In genomic region chr2:54701029-54701428, GRCh38 we compare ENCODE assay signal across 20 cellular contexts. TPM values are rescaled to one million over a fixed set of nuclear protein-coding genes. Genes with fewer than 3 reads are reported as not detected.
DNase-seq lines count a peak whose midpoint lies in the region; ATAC-seq and TF ChIP-seq lines count a peak whose summit lies in the region.
"Had no signal": no experiment of that assay in that cellular context is flagged by ENCODE, and none has a peak within 500 bp of the region (broad histone marks: within the 10 kb centered on the region; RNA-seq: fewer than 3 reads in every experiment).

No MANE protein-coding gene starts in this region.

- H3K27ac Mint-ChIP-seq in activated CD4-positive, alpha-beta T cell treated with anti-CD3 and anti-CD28 coated beads for 36 hours: no peak overlapping the region
- peak overlapping the region; percentile 53 to 89 for H3K27ac Mint-ChIP-seq in stimulated activated naive CD8-positive, alpha-beta T cell treated with anti-CD3 and anti-CD28 coated beads, Interleukin-15, amount 100 ng/mL, for 72 hours
- H3K27ac Mint-ChIP-seq in CD14-positive monocyte: no peak overlapping the region
- H3K27ac Mint-ChIP-seq: CD8-positive, alpha-beta T cell had no signal

- no peak for DNase-seq in activated CD4-positive, alpha-beta T cell treated with anti-CD3 and anti-CD28 coated beads for 36 hours
- no peak for DNase-seq in activated CD4-positive, alpha-beta T cell treated with anti-CD3 and anti-CD28 coated beads for 48 hours
- DNase-seq in stimulated activated naive CD8-positive, alpha-beta T cell treated with anti-CD3 and anti-CD28 coated beads, Interleukin-15, amount 100 ng/mL, for 72 hours: no peak
- no peak for DNase-seq in stimulated activated naive CD8-positive, alpha-beta T cell treated with anti-CD3 and anti-CD28 coated beads, Interleukin-15, Interleukin-2, amounts not matched to agents 100 U/mL and 50 U/mL, for 24 hours
- DNase-seq in fibroblast of mammary gland (ENCODE audit: low read depth) (peak; percentile 66), CD14-positive monocyte (ENCODE audit: low spot score) (no peak), NCI-H82 (lab: John Stamatoyannopoulos, UW) (no peak), iPS-NIHi7 (ENCODE audit: extremely low spot score) (no peak)
- DNase-seq: CD8-positive, alpha-beta T cell; DMS153; GM23248; NCI-H1694; NCI-H2081; NCI-H2171; NCI-H345; NCI-H524; NCI-H774; Peyer's patch had no signal

- intact Hi-C loops in activated CD4-positive, alpha-beta T cell treated with anti-CD3 and anti-CD28 coated beads for 36 hours (cut with DNase I, micrococcal nuclease): loop anchor here (2.0 to 10.0 kb wide), 3 partner anchors 20 to 586 kb away; partner anchors contain the start of genes ACYP2 (in 1 of the 2) and SPTBN1 (in 1 of the 2)
- intact Hi-C loops in CD14-positive monocyte (cut with micrococcal nuclease): no loop called here

- CTCF ChIA-PET in activated CD4-positive, alpha-beta T cell treated with anti-CD3 and anti-CD28 coated beads for 36 hours (lab: Charles Lee): interaction anchor here (9.6 kb wide), 1 partner anchor 37 kb away, joined by 222 read pairs; no protein-coding TSS in a partner anchor

- peaks cover 18% of the 10 kb centered on the region for H3K27me3 Mint-ChIP-seq in activated CD4-positive, alpha-beta T cell treated with anti-CD3 and anti-CD28 coated beads for 36 hours
- peaks cover 2% of the 10 kb centered on the region for H3K27me3 Mint-ChIP-seq in stimulated activated naive CD8-positive, alpha-beta T cell treated with anti-CD3 and anti-CD28 coated beads, Interleukin-15, amount 100 ng/mL, for 72 hours
- H3K27me3 Mint-ChIP-seq in CD14-positive monocyte (ENCODE audit: low read depth in 3 of 3): peaks cover 0 to 6% (median 1%) of the 10 kb centered on the region in 3 donors

- H3K4me3 ChIP-seq in fibroblast of mammary gland (ENCODE audit: control insufficient read depth, low read depth, low read length): no peak overlapping the region
- H3K4me3 ChIP-seq: BLaER1 treated with 17β-estradiol and CSF1 and Interleukin-3, amounts not matched to agents 10 nM and 100 nM; GM23248; HAP-1; Peyer's patch had no signal

- H3K9me3 Mint-ChIP-seq in activated CD4-positive, alpha-beta T cell treated with anti-CD3 and anti-CD28 coated beads for 36 hours (ENCODE audit: low read depth): no peaks in the 10 kb centered on the region
- H3K9me3 Mint-ChIP-seq in stimulated activated naive CD8-positive, alpha-beta T cell treated with anti-CD3 and anti-CD28 coated beads, Interleukin-15, amount 100 ng/mL, for 72 hours: no peaks in the 10 kb centered on the region
- peaks cover 0 to 5% (median 3%) of the 10 kb centered on the region in 7 donors for H3K9me3 Mint-ChIP-seq in CD14-positive monocyte
- H3K9me3 Mint-ChIP-seq: CD8-positive, alpha-beta T cell had no signal

- H3K4me1 Mint-ChIP-seq in activated CD4-positive, alpha-beta T cell treated with anti-CD3 and anti-CD28 coated beads for 36 hours: peaks cover 9% of the 10 kb centered on the region
- H3K4me1 Mint-ChIP-seq in stimulated activated naive CD8-positive, alpha-beta T cell treated with anti-CD3 and anti-CD28 coated beads, Interleukin-15, amount 100 ng/mL, for 72 hours: peaks cover 15% of the 10 kb centered on the region
- H3K4me1 Mint-ChIP-seq in CD14-positive monocyte: no peaks in the 10 kb centered on the region

- ATAC-seq in activated CD4-positive, alpha-beta T cell treated with anti-CD3 and anti-CD28 coated beads for 36 hours: peak; percentile 55
- ATAC-seq in stimulated activated naive CD8-positive, alpha-beta T cell treated with anti-CD3 and anti-CD28 coated beads, Interleukin-15, amount 100 ng/mL, for 72 hours: no peak
- ATAC-seq in stimulated activated naive CD8-positive, alpha-beta T cell treated with anti-CD3 and anti-CD28 coated beads, Interleukin-15, Interleukin-2, amounts not matched to agents 100 U/mL and 50 U/mL, for 24 hours: no peak
- ATAC-seq: CD8-positive, alpha-beta T cell had no signal

- H3K36me3 Mint-ChIP-seq in activated CD4-positive, alpha-beta T cell treated with anti-CD3 and anti-CD28 coated beads for 36 hours (ENCODE audit: low read depth): no peaks in the 10 kb centered on the region
- H3K36me3 Mint-ChIP-seq in CD14-positive monocyte: no peaks in the 10 kb centered on the region
- H3K36me3 Mint-ChIP-seq: CD8-positive, alpha-beta T cell had no signal

- POLR2A ChIA-PET in activated CD4-positive, alpha-beta T cell treated with anti-CD3 and anti-CD28 coated beads for 36 hours (lab: Charles Lee): no interaction called here

- no peak overlapping the region for H3K4me3 Mint-ChIP-seq in activated CD4-positive, alpha-beta T cell treated with anti-CD3 and anti-CD28 coated beads for 36 hours
- no peak overlapping the region for H3K4me3 Mint-ChIP-seq in stimulated activated naive CD8-positive, alpha-beta T cell treated with anti-CD3 and anti-CD28 coated beads, Interleukin-15, amount 100 ng/mL, for 72 hours
- no peak overlapping the region for H3K4me3 Mint-ChIP-seq in CD14-positive monocyte
- H3K4me3 Mint-ChIP-seq: CD8-positive, alpha-beta T cell had no signal

- no peak for TF ChIP-seq CTCF in fibroblast of mammary gland (conservative IDR thresholded peaks at IDR 0.05; ENCODE audit: control insufficient read depth, insufficient read depth, low read depth, low read length)
- no peak for TF ChIP-seq CTCF in CD14-positive monocyte (IDR thresholded peaks at IDR 0.05)

RNA-seq across cellular contexts. Expression of gene EML6, which starts 22.4 kb away (rescaled TPM):
- total RNA-seq in activated CD4-positive, alpha-beta T cell treated with anti-CD3 and anti-CD28 coated beads for 36 hours: under 1 TPM; 0.16 to 0.30 TPM
- polyA plus RNA-seq in CD14-positive monocyte: not detected

Comparison
In these comparisons a context has a peak if more than half of its experiments do, and no peak if none do; other contexts are left out.
1. H3K27ac Mint-ChIP-seq: peak in stimulated activated naive CD8-positive, alpha-beta T cell treated with anti-CD3 and anti-CD28 coated beads, Interleukin-15, amount 100 ng/mL, for 72 hours (2 of 2); none in activated CD4-positive, alpha-beta T cell treated with anti-CD3 and anti-CD28 coated beads for 36 hours (single experiment) and CD14-positive monocyte (0 of 7).
2. intact Hi-C loops: an anchor here in activated CD4-positive, alpha-beta T cell treated with anti-CD3 and anti-CD28 coated beads for 36 hours (2.0 to 10.0 kb wide); none called in CD14-positive monocyte.